ENCODE assay signal across 14 cellular contexts in the genomic region with DNA sequence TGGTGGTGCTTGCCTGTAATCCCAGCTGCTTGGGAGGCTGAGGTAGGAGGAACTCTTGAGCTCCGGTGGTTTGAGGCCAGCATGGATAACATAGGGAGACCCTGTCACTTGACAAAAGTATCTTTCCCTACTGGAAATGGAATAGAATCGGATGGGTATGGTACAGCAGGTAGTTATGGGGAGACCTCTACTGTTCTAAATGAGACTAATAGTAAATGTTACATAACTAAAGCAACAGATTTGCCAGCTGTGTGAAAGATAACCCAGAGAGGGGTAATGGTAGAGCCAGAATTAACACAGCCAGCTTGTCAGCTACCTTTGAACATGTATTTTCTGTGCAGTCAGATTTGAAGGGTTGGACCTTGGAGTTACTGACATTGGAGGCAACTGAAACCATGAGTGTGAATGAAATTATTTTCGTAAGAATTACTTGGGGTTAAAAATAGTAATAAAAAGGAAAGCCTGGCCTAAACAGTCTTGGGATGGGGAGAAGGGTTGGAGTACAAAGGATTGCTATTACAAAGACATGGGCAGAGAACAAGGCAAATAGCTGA. TPM values are rescaled to one million over a fixed set of nuclear protein-coding genes. Genes with fewer than 3 reads are reported as not detected.
DNase-seq lines count a peak whose midpoint lies in the region; ATAC-seq and TF ChIP-seq lines count a peak whose summit lies in the region.
"Had no signal": no experiment of that assay in that cellular context is flagged by ENCODE, and none has a peak within 500 bp of the region (broad histone marks: within the 10 kb centered on the region; RNA-seq: fewer than 3 reads in every experiment).

No MANE protein-coding gene starts in this region.

- peaks cover 15% of the 10 kb centered on the region for H3K36me3 Mint-ChIP-seq in CD4-positive, CD25-positive, alpha-beta regulatory T cell
- H3K36me3 Mint-ChIP-seq in activated T-helper 17 cell treated with anti-CD3 and anti-CD28 coated beads, Interleukin-2, amount 50 U/mL, for 72 hours (ENCODE audit: low read depth), result peaks cover 61% of the 10 kb centered on the region
- peaks cover 3% of the 10 kb centered on the region for H3K36me3 Mint-ChIP-seq in WTC11

- ATAC-seq in CD4-positive, CD25-positive, alpha-beta regulatory T cell (ENCODE audit: low read depth in 2 of 2), result no peak
- no peak for ATAC-seq in activated T-helper 17 cell treated with anti-CD3 and anti-CD28 coated beads, Interleukin-2, amount 50 U/mL, for 72 hours (replicated peaks)
- ATAC-seq in right lobe of liver (peak; percentile 77 to 97 (median 88)), WTC11 (no peak), GM21723 (IDR thresholded peaks at IDR 0.05; ENCODE audit: unreplicated experiment) (no peak), GM18867 (IDR thresholded peaks at IDR 0.05; ENCODE audit: unreplicated experiment) (no peak)

- no peak for TF ChIP-seq POLR2A in right lobe of liver (IDR thresholded peaks at IDR 0.05)

- intact Hi-C loops in right lobe of liver (cut with DNase I), result no loop called here

- peaks cover 26% of the 10 kb centered on the region for H3K36me3 ChIP-seq in CD4-positive, CD25-positive, alpha-beta regulatory T cell (ENCODE audit: control insufficient read depth, insufficient read depth, low read length)
- peaks cover 0 to 9% (median 4%) of the 10 kb centered on the region in 4 donors for H3K36me3 ChIP-seq in right lobe of liver

- H3K27me3 ChIP-seq in CD4-positive, CD25-positive, alpha-beta regulatory T cell (ENCODE audit: control insufficient read depth, insufficient read depth, low read length), result no peaks in the 10 kb centered on the region
- no peaks in the 10 kb centered on the region for H3K27me3 ChIP-seq in right lobe of liver

- peak overlapping the region in 1 of 4 donors; percentile 75 for H3K4me3 Mint-ChIP-seq in CD4-positive, CD25-positive, alpha-beta regulatory T cell
- no peak overlapping the region for H3K4me3 Mint-ChIP-seq in activated T-helper 17 cell treated with anti-CD3 and anti-CD28 coated beads, Interleukin-2, amount 50 U/mL, for 72 hours
- H3K4me3 Mint-ChIP-seq in WTC11, result no peak overlapping the region
- H3K4me3 Mint-ChIP-seq: activated CD4-positive, alpha-beta T cell treated with anti-CD3 and anti-CD28 coated beads, Interleukin-2, amount 10 ng/mL, durations not matched to agents 24 days and 14 days; nephron had no signal

- DNase-seq in CD4-positive, CD25-positive, alpha-beta regulatory T cell, result no peak
- DNase-seq in HuH-7 (ENCODE audit: low spot score), result peak; percentile 20
- DNase-seq in right lobe of liver, result no peak
- DNase-seq in GM19240 (ENCODE audit: insufficient read length, low spot score), result no peak
- no peak for DNase-seq in WTC11 (ENCODE audit: low spot score)
- DNase-seq: activated CD4-positive, alpha-beta T cell treated with anti-CD3 and anti-CD28 coated beads, Interleukin-2, amount 10 ng/mL, durations not matched to agents 24 days and 14 days; DMS79; NCI-H146; SIG-M5; stimulated activated CD4-positive, alpha-beta T cell treated with anti-CD3 and anti-CD28 coated beads, Interleukin-2, amount 100 ng/mL, for 24 hours had no signal

- 35% methylated on average over 3 of the region's 3 CpGs for WGBS in right lobe of liver (ENCODE audit: insufficient coverage, low coverage, low lambda C conversion rate, missing lambda C conversion rate)

- no peaks in the 10 kb centered on the region for H3K4me1 ChIP-seq in CD4-positive, CD25-positive, alpha-beta regulatory T cell (ENCODE audit: control insufficient read depth, insufficient read depth, low read length, poor library complexity, severe bottlenecking)
- peaks cover 0 to 15% (median 0%) of the 10 kb centered on the region in 4 donors for H3K4me1 ChIP-seq in right lobe of liver

- peak overlapping the region; percentile 73 to 88 (median 78) for H3K27ac Mint-ChIP-seq in CD4-positive, CD25-positive, alpha-beta regulatory T cell
- peak overlapping the region; percentile 61 for H3K27ac Mint-ChIP-seq in activated T-helper 17 cell treated with anti-CD3 and anti-CD28 coated beads, Interleukin-2, amount 50 U/mL, for 72 hours
- no peak overlapping the region for H3K27ac Mint-ChIP-seq in WTC11
- H3K27ac Mint-ChIP-seq: activated CD4-positive, alpha-beta T cell treated with anti-CD3 and anti-CD28 coated beads, Interleukin-2, amount 10 ng/mL, durations not matched to agents 24 days and 14 days had no signal

- H3K4me1 Mint-ChIP-seq in CD4-positive, CD25-positive, alpha-beta regulatory T cell, result peaks cover 26 to 42% (median 34%) of the 10 kb centered on the region in 4 donors
- H3K4me1 Mint-ChIP-seq in activated T-helper 17 cell treated with anti-CD3 and anti-CD28 coated beads, Interleukin-2, amount 50 U/mL, for 72 hours, result peaks cover 6% of the 10 kb centered on the region
- H3K4me1 Mint-ChIP-seq in WTC11, result peaks cover 17% of the 10 kb centered on the region
- H3K4me1 Mint-ChIP-seq: nephron had no signal

- no peaks in the 10 kb centered on the region for H3K27me3 Mint-ChIP-seq in CD4-positive, CD25-positive, alpha-beta regulatory T cell
- H3K27me3 Mint-ChIP-seq in activated T-helper 17 cell treated with anti-CD3 and anti-CD28 coated beads, Interleukin-2, amount 50 U/mL, for 72 hours, result no peaks in the 10 kb centered on the region
- no peaks in the 10 kb centered on the region for H3K27me3 Mint-ChIP-seq in WTC11 (ENCODE audit: low read depth)
- H3K27me3 Mint-ChIP-seq: activated CD4-positive, alpha-beta T cell treated with anti-CD3 and anti-CD28 coated beads, Interleukin-2, amount 10 ng/mL, durations not matched to agents 24 days and 14 days had no signal

- POLR2A ChIA-PET in WTC11 (lab: Charles Lee), result no interaction called here

- H3K9me3 Mint-ChIP-seq in CD4-positive, CD25-positive, alpha-beta regulatory T cell, result no peaks in the 10 kb centered on the region
- no peaks in the 10 kb centered on the region for H3K9me3 Mint-ChIP-seq in activated T-helper 17 cell treated with anti-CD3 and anti-CD28 coated beads, Interleukin-2, amount 50 U/mL, for 72 hours
- no peaks in the 10 kb centered on the region for H3K9me3 Mint-ChIP-seq in WTC11
- H3K9me3 Mint-ChIP-seq: activated CD4-positive, alpha-beta T cell treated with anti-CD3 and anti-CD28 coated beads, Interleukin-2, amount 10 ng/mL, durations not matched to agents 24 days and 14 days; nephron had no signal

- TF ChIP-seq CTCF in right lobe of liver (IDR thresholded peaks at IDR 0.05) (peak in 3 of 4 donors; percentile 9 to 33 (median 32)), WTC11 (IDR thresholded peaks at IDR 0.05) (no peak)

- no peak overlapping the region for H3K4me3 ChIP-seq in CD4-positive, CD25-positive, alpha-beta regulatory T cell (ENCODE audit: low read depth, low read length)
- no peak overlapping the region for H3K4me3 ChIP-seq in right lobe of liver

- no peak overlapping the region for H3K27ac ChIP-seq in CD4-positive, CD25-positive, alpha-beta regulatory T cell (ENCODE audit: insufficient read depth, low read length, poor library complexity, severe bottlenecking)
- no peak overlapping the region for H3K27ac ChIP-seq in right lobe of liver

- H3K9me3 ChIP-seq in CD4-positive, CD25-positive, alpha-beta regulatory T cell (ENCODE audit: control insufficient read depth in 2 of 2, low read length in 2 of 2), result no peaks in the 10 kb centered on the region
- no peaks in the 10 kb centered on the region for H3K9me3 ChIP-seq in right lobe of liver

- CTCF ChIA-PET in WTC11 (lab: Charles Lee), result interaction anchor here (1.2 kb wide), 1 partner anchor 306 kb away, joined by 4 read pairs; no protein-coding TSS in a partner anchor

TF ChIP-seq in WTC11, 78 proteins besides CTCF, POLR2A, EP300 and RAD21 (continues in another document):
- TF ChIP-seq CBFB (CRISPR knock-in tag; IDR thresholded peaks at IDR 0.05; ENCODE audit: low read depth), result no peak
- TF ChIP-seq, protein P1, sequence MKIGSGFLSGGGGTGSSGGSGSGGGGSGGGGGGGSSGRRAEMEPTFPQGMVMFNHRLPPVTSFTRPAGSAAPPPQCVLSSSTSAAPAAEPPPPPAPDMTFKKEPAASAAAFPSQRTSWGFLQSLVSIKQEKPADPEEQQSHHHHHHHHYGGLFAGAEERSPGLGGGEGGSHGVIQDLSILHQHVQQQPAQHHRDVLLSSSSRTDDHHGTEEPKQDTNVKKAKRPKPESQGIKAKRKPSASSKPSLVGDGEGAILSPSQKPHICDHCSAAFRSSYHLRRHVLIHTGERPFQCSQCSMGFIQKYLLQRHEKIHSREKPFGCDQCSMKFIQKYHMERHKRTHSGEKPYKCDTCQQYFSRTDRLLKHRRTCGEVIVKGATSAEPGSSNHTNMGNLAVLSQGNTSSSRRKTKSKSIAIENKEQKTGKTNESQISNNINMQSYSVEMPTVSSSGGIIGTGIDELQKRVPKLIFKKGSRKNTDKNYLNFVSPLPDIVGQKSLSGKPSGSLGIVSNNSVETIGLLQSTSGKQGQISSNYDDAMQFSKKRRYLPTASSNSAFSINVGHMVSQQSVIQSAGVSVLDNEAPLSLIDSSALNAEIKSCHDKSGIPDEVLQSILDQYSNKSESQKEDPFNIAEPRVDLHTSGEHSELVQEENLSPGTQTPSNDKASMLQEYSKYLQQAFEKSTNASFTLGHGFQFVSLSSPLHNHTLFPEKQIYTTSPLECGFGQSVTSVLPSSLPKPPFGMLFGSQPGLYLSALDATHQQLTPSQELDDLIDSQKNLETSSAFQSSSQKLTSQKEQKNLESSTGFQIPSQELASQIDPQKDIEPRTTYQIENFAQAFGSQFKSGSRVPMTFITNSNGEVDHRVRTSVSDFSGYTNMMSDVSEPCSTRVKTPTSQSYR (CRISPR knock-in tag; IDR thresholded peaks at IDR 0.05), result no peak
- no peak for TF ChIP-seq ZNF138 (CRISPR knock-in tag; conservative IDR thresholded peaks at IDR 0.05)
- no peak for TF ChIP-seq EMX1 (CRISPR knock-in tag; IDR thresholded peaks at IDR 0.05)
- TF ChIP-seq ZNF219 (CRISPR knock-in tag; IDR thresholded peaks at IDR 0.05; ENCODE audit: borderline replicate concordance), result no peak

RNA-seq across cellular contexts. Expression of a gene that starts 21.7 kb away (rescaled TPM):
- total RNA-seq in CD4-positive, CD25-positive, alpha-beta regulatory T cell, result 37.0 TPM
- polyA plus RNA-seq in CD4-positive, CD25-positive, alpha-beta regulatory T cell, result 10 to 100 TPM; 28.9 to 36.7 (median 31.8) TPM
- total RNA-seq in activated T-helper 17 cell treated with anti-CD3 and anti-CD28 coated beads, Interleukin-2, amount 50 U/mL, for 72 hours, result 100 to 1,000 TPM; 106 to 134 TPM
- 10 to 100 TPM in 4 of 6 experiments, 1 to 10 TPM in 2; 9.6 to 17.7 (median 11.9) TPM for total RNA-seq in right lobe of liver
- 117 to 132 TPM (median 120 TPM) in 3 replicates for total RNA-seq in WTC11 (2021)

RNA-seq across cellular contexts. Expression of a gene that starts 54.4 kb away (rescaled TPM):
- 290 TPM for total RNA-seq in CD4-positive, CD25-positive, alpha-beta regulatory T cell
- polyA plus RNA-seq in CD4-positive, CD25-positive, alpha-beta regulatory T cell, result 100 to 1,000 TPM; 399 to 465 (median 425) TPM
- total RNA-seq in activated T-helper 17 cell treated with anti-CD3 and anti-CD28 coated beads, Interleukin-2, amount 50 U/mL, for 72 hours, result 100 to 1,000 TPM; 158 to 238 TPM
- total RNA-seq in right lobe of liver, result 100 to 1,000 TPM in 1 of 6 experiments, 10 to 100 TPM in 5; 49.7 to 120 (median 64.3) TPM
- 82.3 to 86.9 TPM (median 84.3 TPM) in 3 replicates for total RNA-seq in WTC11 (2021)

Comparison
In these comparisons a context has a peak if more than half of its experiments do, and no peak if none do; other contexts are left out.
1. ATAC-seq: peak in right lobe of liver (4 of 4); none in CD4-positive, CD25-positive, alpha-beta regulatory T cell (0 of 2), activated T-helper 17 cell treated with anti-CD3 and anti-CD28 coated beads, Interleukin-2, amount 50 U/mL, for 72 hours (single experiment), WTC11 (single experiment), GM21723 (single experiment) and GM18867 (single experiment).